In the genomic region with DNA sequence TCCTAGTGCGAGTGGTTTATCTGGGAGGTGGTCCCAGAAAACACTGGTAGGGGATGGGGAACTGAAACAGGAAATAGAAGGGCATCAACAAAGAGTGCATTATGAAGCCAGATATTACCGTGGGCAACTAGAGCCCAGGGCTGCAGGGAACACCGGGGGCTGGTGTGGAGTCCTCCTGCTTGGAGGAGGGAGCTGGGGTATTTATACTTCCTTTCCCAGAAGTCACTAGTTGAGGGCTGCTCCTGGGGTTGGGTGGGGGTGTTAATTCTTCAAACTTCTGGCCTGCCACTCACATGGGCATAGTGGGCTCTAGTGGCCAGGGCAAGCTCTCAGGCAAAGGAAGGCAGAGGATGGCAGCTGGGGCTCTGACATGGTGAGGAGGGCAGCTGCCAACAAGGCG, we compare ENCODE assay signal across 16 cellular contexts. TPM values are rescaled to one million over a fixed set of nuclear protein-coding genes. Genes with fewer than 3 reads are reported as not detected.
DNase-seq lines count a peak whose midpoint lies in the region; ATAC-seq and TF ChIP-seq lines count a peak whose summit lies in the region.
"Had no signal": no experiment of that assay in that cellular context is flagged by ENCODE, and none has a peak within 500 bp of the region (broad histone marks: within the 10 kb centered on the region; RNA-seq: fewer than 3 reads in every experiment).

No MANE protein-coding gene starts in this region.

- no peaks in the 10 kb centered on the region for H4K20me1 ChIP-seq in osteoblast (ENCODE audit: insufficient read depth, low read length)

- H3K4me1 Mint-ChIP-seq in activated naive CD4-positive, alpha-beta T cell treated with anti-CD3 and anti-CD28 coated beads, Interleukin-2, amount 50 U/mL, for 24 hours: peaks cover 21% of the 10 kb centered on the region
- peaks cover 3% of the 10 kb centered on the region for H3K4me1 Mint-ChIP-seq in activated T-helper 17 cell treated with anti-CD3 and anti-CD28 coated beads, Interleukin-2, amount 50 U/mL, for 72 hours

- peak overlapping the region; percentile 17 for H3K27ac Mint-ChIP-seq in activated naive CD4-positive, alpha-beta T cell treated with anti-CD3 and anti-CD28 coated beads, Interleukin-2, amount 50 U/mL, for 24 hours
- peak overlapping the region; percentile 66 for H3K27ac Mint-ChIP-seq in activated T-helper 17 cell treated with anti-CD3 and anti-CD28 coated beads, Interleukin-2, amount 50 U/mL, for 72 hours

- H3K4me1 ChIP-seq in HEK293 (ENCODE audit: control insufficient read depth, insufficient read depth, low read length) (no peaks in the 10 kb centered on the region), osteoblast (ENCODE audit: insufficient read depth, low read length) (no peaks in the 10 kb centered on the region)
- H3K4me1 ChIP-seq: HAP-1, SJCRH30 had no signal

- H3K4me2 ChIP-seq in osteoblast (ENCODE audit: insufficient read depth, low read length): no peak overlapping the region

- H3K36me3 ChIP-seq in HEK293 (ENCODE audit: control insufficient read depth in 2 of 2, insufficient read depth in 1 of 2, low read length in 2 of 2) (no peaks in the 10 kb centered on the region), osteoblast (ENCODE audit: insufficient read depth, low read length) (no peaks in the 10 kb centered on the region)
- H3K36me3 ChIP-seq: HAP-1, SJCRH30 had no signal

- no peak overlapping the region for H2AFZ ChIP-seq in osteoblast (ENCODE audit: low read length)

- H3K27ac ChIP-seq in HEK293 (ENCODE audit: extremely low read depth, low read depth, low read length) (no peak overlapping the region), osteoblast (ENCODE audit: low read depth, low read length) (no peak overlapping the region)
- H3K27ac ChIP-seq: SJCRH30 had no signal

- no peaks in the 10 kb centered on the region for H3K27me3 Mint-ChIP-seq in activated naive CD4-positive, alpha-beta T cell treated with anti-CD3 and anti-CD28 coated beads, Interleukin-2, amount 50 U/mL, for 24 hours
- no peaks in the 10 kb centered on the region for H3K27me3 Mint-ChIP-seq in activated T-helper 17 cell treated with anti-CD3 and anti-CD28 coated beads, Interleukin-2, amount 50 U/mL, for 72 hours

- H3K4me3 Mint-ChIP-seq in activated naive CD4-positive, alpha-beta T cell treated with anti-CD3 and anti-CD28 coated beads, Interleukin-2, amount 50 U/mL, for 24 hours: no peak overlapping the region
- no peak overlapping the region for H3K4me3 Mint-ChIP-seq in activated T-helper 17 cell treated with anti-CD3 and anti-CD28 coated beads, Interleukin-2, amount 50 U/mL, for 72 hours

- peaks cover 4% of the 10 kb centered on the region for H3K27me3 ChIP-seq in osteoblast (ENCODE audit: insufficient read depth, low read length)
- H3K27me3 ChIP-seq: SJCRH30 had no signal

- H3K36me3 Mint-ChIP-seq in activated naive CD4-positive, alpha-beta T cell treated with anti-CD3 and anti-CD28 coated beads, Interleukin-2, amount 50 U/mL, for 24 hours: no peaks in the 10 kb centered on the region
- no peaks in the 10 kb centered on the region for H3K36me3 Mint-ChIP-seq in activated T-helper 17 cell treated with anti-CD3 and anti-CD28 coated beads, Interleukin-2, amount 50 U/mL, for 72 hours (ENCODE audit: low read depth)

- H3K9me3 ChIP-seq in HEK293 (ENCODE audit: control insufficient read depth, insufficient read depth, low read depth, low read length) (no peaks in the 10 kb centered on the region), osteoblast (ENCODE audit: low read depth, low read length) (no peaks in the 10 kb centered on the region)
- H3K9me3 ChIP-seq: HAP-1, SJCRH30 had no signal

- no peak for TF ChIP-seq CTCF in HEK293 (tag by site-specific recombination; IDR thresholded peaks at IDR 0.05)
- TF ChIP-seq CTCF in osteoblast (IDR thresholded peaks at IDR 0.05; ENCODE audit: extremely low read depth, low read depth, low read length): no peak

- no peak for DNase-seq in activated naive CD4-positive, alpha-beta T cell treated with anti-CD3 and anti-CD28 coated beads, Interleukin-2, amount 50 U/mL, for 16 hours
- DNase-seq in osteoblast (ENCODE audit: insufficient read length, low spot score, missing footprints) (peak; percentile 14), SIG-M5 (lab: John Stamatoyannopoulos, UW) (no peak)
- DNase-seq: C1 segment of cervical spinal cord, DMS79, NCI-H1694 treated with DMSO at 0.1 percent for 48 hours, NCI-H2107, NCI-H510A, NCI-H774, SJCRH30 had no signal

- no peak for ATAC-seq in activated T-helper 17 cell treated with anti-CD3 and anti-CD28 coated beads, Interleukin-2, amount 50 U/mL, for 72 hours (replicated peaks)
- no peak for ATAC-seq in GM18867 (IDR thresholded peaks at IDR 0.05; ENCODE audit: unreplicated experiment)
- ATAC-seq in HG03097 (IDR thresholded peaks at IDR 0.05; ENCODE audit: low FRiP score, unreplicated experiment): no peak

- no peaks in the 10 kb centered on the region for H3K9me3 Mint-ChIP-seq in activated naive CD4-positive, alpha-beta T cell treated with anti-CD3 and anti-CD28 coated beads, Interleukin-2, amount 50 U/mL, for 24 hours
- H3K9me3 Mint-ChIP-seq in activated T-helper 17 cell treated with anti-CD3 and anti-CD28 coated beads, Interleukin-2, amount 50 U/mL, for 72 hours: peaks cover under 1% of the 10 kb centered on the region

- POLR2A ChIA-PET in HEK293 (lab: Yijun Ruan, JAX): no interaction called here

- H3K79me2 ChIP-seq in osteoblast (ENCODE audit: insufficient read depth, low read length): no peaks in the 10 kb centered on the region

- CTCF ChIA-PET in HEK293 (lab: Yijun Ruan, JAX): interaction anchor here (0.7 to 1.3 kb wide), 2 partner anchors 17 to 22 kb away, joined by 3 to 4 read pairs; no protein-coding TSS in a partner anchor

- no peak overlapping the region for H3K4me3 ChIP-seq in HEK293 (ENCODE audit: low read depth, low read length)
- no peak overlapping the region for H3K4me3 ChIP-seq in osteoblast (ENCODE audit: insufficient read depth, low read length)
- H3K4me3 ChIP-seq: HAP-1, SJCRH30 had no signal

TF ChIP-seq in HEK293, 187 proteins besides CTCF, POLR2A, EP300 and RAD21:
- TF ChIP-seq ZNF37A (tag by site-specific recombination; IDR thresholded peaks at IDR 0.05) (peak; percentile 95), ZNF138 (tag by site-specific recombination; IDR thresholded peaks at IDR 0.05; ENCODE audit: borderline replicate concordance) (no peak)
TF ChIP-seq in HEK293: peak in this region for 1.

RNA-seq across cellular contexts. Expression of gene LAT, which starts 14.7 kb away (rescaled TPM):
- total RNA-seq in activated T-helper 17 cell treated with anti-CD3 and anti-CD28 coated beads, Interleukin-2, amount 50 U/mL, for 72 hours: 100 to 1,000 TPM; 216 to 327 TPM
- 1.2 and 1.4 TPM in 2 replicates for total RNA-seq in osteoblast

RNA-seq across cellular contexts. Expression of gene SPNS1, which starts 25.0 kb away (rescaled TPM):
- total RNA-seq in activated T-helper 17 cell treated with anti-CD3 and anti-CD28 coated beads, Interleukin-2, amount 50 U/mL, for 72 hours: 10 to 100 TPM; 15.0 to 26.8 TPM
- 50.7 and 51.9 TPM in 2 replicates for total RNA-seq in osteoblast

RNA-seq across cellular contexts. Expression of gene NFATC2IP, which starts 48.8 kb away (rescaled TPM):
- total RNA-seq in activated T-helper 17 cell treated with anti-CD3 and anti-CD28 coated beads, Interleukin-2, amount 50 U/mL, for 72 hours: 100 to 1,000 TPM in 1 of 2 donors, 10 to 100 TPM in 1; 81.3 to 100 TPM
- total RNA-seq in osteoblast: 18.1 and 20.0 TPM in 2 replicates

Comparison
In these comparisons a context has a peak if more than half of its experiments do, and no peak if none do; other contexts are left out.
1. RNA of gene LAT, which starts 14.7 kb away (total RNA-seq): 216 to 327 TPM in activated T-helper 17 cell treated with anti-CD3 and anti-CD28 coated beads, Interleukin-2, amount 50 U/mL, for 72 hours; 1.2 to 1.4 TPM in osteoblast; every median in the first group is over 10 times any median in the second.